In genomic region chr12:71947645-71948105, GRCh38 we compare ENCODE assay signal across 1 cellular context.
A peak's percentile ranks its signal among the peaks of the same experiment; 100 is the strongest.
TF ChIP-seq lines count a peak whose summit lies in the region.

No MANE protein-coding gene starts in this region.

TF ChIP-seq in HepG2, 621 proteins besides CTCF, POLR2A, EP300 and RAD21 (continued from another document and continues in another):
- TF ChIP-seq HMGXB4 (CRISPR knock-in tag; IDR thresholded peaks at IDR 0.05; ENCODE audit: borderline replicate concordance in 1 of 2, low read depth in 1 of 2) (no peak), AHR (CRISPR knock-in tag; IDR thresholded peaks at IDR 0.05) (no peak), WIZ (CRISPR knock-in tag; IDR thresholded peaks at IDR 0.05) (peak; percentile 28; the same call in 1 of the 2 replicates), ISL2 (CRISPR knock-in tag; IDR thresholded peaks at IDR 0.05) (peak; percentile 50; the same call in 1 of the 2 replicates), EEA1 (CRISPR knock-in tag; IDR thresholded peaks at IDR 0.05; ENCODE audit: borderline replicate concordance) (no peak), ZNF292 (CRISPR knock-in tag; IDR thresholded peaks at IDR 0.05; ENCODE audit: borderline replicate concordance, low read depth) (peak; percentile 41; the same call in 1 of the 2 replicates), ZNF350 (CRISPR knock-in tag; IDR thresholded peaks at IDR 0.05; ENCODE audit: borderline replicate concordance, low read depth) (no peak), POGK (CRISPR knock-in tag; conservative IDR thresholded peaks at IDR 0.05) (0 out of 2 replicates have a peak, but pooled peaks have one; percentile 17), PITX1 (CRISPR knock-in tag; IDR thresholded peaks at IDR 0.05) (peak; percentile 70), ZBTB7A (CRISPR knock-in tag; IDR thresholded peaks at IDR 0.05) (no peak), ZNF296 (CRISPR knock-in tag; conservative IDR thresholded peaks at IDR 0.05) (no peak), RXRB (CRISPR knock-in tag; IDR thresholded peaks at IDR 0.05; ENCODE audit: borderline replicate concordance) (peak; percentile 58), ZNF136 (CRISPR knock-in tag; IDR thresholded peaks at IDR 0.05; ENCODE audit: low read depth) (no peak), SAFB2 (CRISPR knock-in tag; IDR thresholded peaks at IDR 0.05; ENCODE audit: borderline replicate concordance, low read depth) (no peak), TBL1XR1 (IDR thresholded peaks at IDR 0.05; ENCODE audit: borderline replicate concordance, low read length, partially characterized antibody) (peak; percentile 27), ZNF850 (CRISPR knock-in tag; conservative IDR thresholded peaks at IDR 0.05) (no peak), ZGPAT (CRISPR knock-in tag; IDR thresholded peaks at IDR 0.05) (peak; percentile 81), IRF2 (CRISPR knock-in tag; IDR thresholded peaks at IDR 0.05) (peak; percentile 75), FOXC1 (CRISPR knock-in tag; IDR thresholded peaks at IDR 0.05; ENCODE audit: borderline replicate concordance) (no peak), GATAD2A (CRISPR knock-in tag; IDR thresholded peaks at IDR 0.05) (peak; percentile 87), FOXO1 (CRISPR knock-in tag; IDR thresholded peaks at IDR 0.05) (peak; percentile 81; the same call in 1 of the 2 replicates), CEBPG (CRISPR knock-in tag; IDR thresholded peaks at IDR 0.05) (peak; percentile 96), ZNF274 (CRISPR knock-in tag; IDR thresholded peaks at IDR 0.05) (no peak), USF2 (IDR thresholded peaks at IDR 0.05; ENCODE audit: low read depth, low read length) (no peak), USF2 (CRISPR knock-in tag; IDR thresholded peaks at IDR 0.05; ENCODE audit: borderline replicate concordance) (no peak), ZNF510 (CRISPR knock-in tag; IDR thresholded peaks at IDR 0.05; ENCODE audit: low read depth) (no peak), ZNF614 (CRISPR knock-in tag; IDR thresholded peaks at IDR 0.05; ENCODE audit: borderline replicate concordance) (peak; percentile 90; the same call in 1 of the 2 replicates), ZMYM4 (CRISPR knock-in tag; IDR thresholded peaks at IDR 0.05) (peak; percentile 78), SMAD3 (CRISPR knock-in tag; IDR thresholded peaks at IDR 0.05) (peak; percentile 46; the same call in 1 of the 2 replicates), THYN1 (CRISPR knock-in tag; IDR thresholded peaks at IDR 0.05; ENCODE audit: borderline replicate concordance, low read depth) (no peak), ZNF639 (CRISPR knock-in tag; conservative IDR thresholded peaks at IDR 0.05) (no peak), HNRNPH1 (optimal IDR thresholded peaks at IDR 0.05; ENCODE audit: low read depth, low read length) (no peak), TSC22D2 (CRISPR knock-in tag; IDR thresholded peaks at IDR 0.05; ENCODE audit: borderline replicate concordance) (no peak), ZNF570 (CRISPR knock-in tag; IDR thresholded peaks at IDR 0.05; ENCODE audit: borderline replicate concordance) (no peak), ZFYVE20 (CRISPR knock-in tag; IDR thresholded peaks at IDR 0.05; ENCODE audit: borderline replicate concordance, low read depth) (no peak), FOXP4 (CRISPR knock-in tag; IDR thresholded peaks at IDR 0.05) (peak; percentile 93), ZNF556 (CRISPR knock-in tag; IDR thresholded peaks at IDR 0.05; ENCODE audit: borderline replicate concordance) (no peak), ZHX2 (IDR thresholded peaks at IDR 0.05; ENCODE audit: low read depth) (peak; percentile 41; the same call in 1 of the 2 replicates), ZHX2 (CRISPR knock-in tag; IDR thresholded peaks at IDR 0.05; ENCODE audit: borderline replicate concordance) (no peak), GLI4 (CRISPR knock-in tag; IDR thresholded peaks at IDR 0.05; ENCODE audit: borderline replicate concordance) (no peak), TBX2 (CRISPR knock-in tag; IDR thresholded peaks at IDR 0.05; ENCODE audit: borderline replicate concordance) (peak; percentile 88; the same call in 1 of the 2 replicates), NFATC3 (CRISPR knock-in tag; IDR thresholded peaks at IDR 0.05) (no peak), PAXIP1 (CRISPR knock-in tag; conservative IDR thresholded peaks at IDR 0.05) (peak; percentile 87), HNRNPLL (IDR thresholded peaks at IDR 0.05; ENCODE audit: low read depth, low read length, poor library complexity, severe bottlenecking) (peak; percentile 53)
